8 cellular contexts compared by ENCODE assay signal in the genomic region with DNA sequence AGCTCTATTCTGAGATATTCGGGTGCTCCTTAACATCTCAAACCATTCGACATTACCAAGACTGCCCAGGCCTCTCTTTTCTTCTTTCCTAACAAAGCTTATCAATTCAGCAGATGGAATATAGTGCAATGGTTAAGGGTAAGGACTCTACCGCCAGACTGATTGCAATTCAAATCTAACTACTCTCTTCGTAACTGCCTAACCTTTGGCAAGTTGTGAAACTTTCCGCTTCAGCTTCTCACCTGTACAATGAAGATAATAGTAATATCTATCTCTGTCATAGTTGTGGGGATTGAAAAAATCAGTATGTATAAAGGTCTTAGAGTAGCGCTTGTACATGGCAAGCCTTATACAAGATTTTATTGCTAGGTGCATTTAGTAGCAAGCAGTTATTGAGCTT. TPM values are rescaled to one million over a fixed set of nuclear protein-coding genes. Genes with fewer than 3 reads are reported as not detected.
DNase-seq lines count a peak whose midpoint lies in the region; ATAC-seq and TF ChIP-seq lines count a peak whose summit lies in the region.

No MANE protein-coding gene starts in this region.

- H4K91ac ChIP-seq in trophoblast cell (ENCODE audit: low read depth, low read length): no peak overlapping the region

- H4K12ac ChIP-seq in trophoblast cell (ENCODE audit: low read depth, low read length): no peak overlapping the region

- H2AK5ac ChIP-seq in trophoblast cell (ENCODE audit: low read length): no peak overlapping the region

- H2BK12ac ChIP-seq in trophoblast cell (ENCODE audit: low read length): no peak overlapping the region

- no peak overlapping the region for H2BK5ac ChIP-seq in trophoblast cell (ENCODE audit: low read depth, low read length, poor library complexity)

- H3K18ac ChIP-seq in trophoblast cell (ENCODE audit: low read length): no peak overlapping the region

- DNase-seq in GM06990 (ENCODE audit: extremely low read depth, insufficient read length) (no peak), NCI-H69 (lab: John Stamatoyannopoulos, UW) (peak; percentile 21), epithelial cell of prostate (ENCODE audit: low read depth, low spot score) (no peak), trophoblast cell (peak in 1 of 2 donors; percentile 24), HPDE6-E6E7 (ENCODE audit: extremely low spot score) (no peak), DMS114 treated with DMSO at 0.1 percent for 48 hours (lab: John Stamatoyannopoulos, UW; ENCODE audit: unreplicated experiment) (no peak), SHP77 (lab: John Stamatoyannopoulos, UW) (no peak)

- WGBS in trophoblast cell (ENCODE audit: extremely low coverage, insufficient coverage, insufficient read length): no CpG with 5 or more reads among the region's 6 CpGs

- H3K79me2 ChIP-seq in trophoblast cell (ENCODE audit: control insufficient read depth, insufficient read depth, low read length, poor library complexity): peaks cover 5% of the 10 kb centered on the region

- H3K36me3 ChIP-seq in GM06990 (ENCODE audit: control insufficient read depth, insufficient read depth, low read length): no peaks in the 10 kb centered on the region
- H3K36me3 ChIP-seq in trophoblast cell (ENCODE audit: control insufficient read depth in 1 of 2, insufficient read depth in 2 of 2, low read length in 2 of 2): no peaks in the 10 kb centered on the region

- peaks cover 8% of the 10 kb centered on the region for H3K79me1 ChIP-seq in trophoblast cell (ENCODE audit: low read length)

- no peak for ATAC-seq in HG02571 (IDR thresholded peaks at IDR 0.05; ENCODE audit: unreplicated experiment)

- no peak overlapping the region for H2BK120ac ChIP-seq in trophoblast cell (ENCODE audit: insufficient read depth, low read length, poor library complexity)

- no peaks in the 10 kb centered on the region for H3K9me3 ChIP-seq in trophoblast cell (ENCODE audit: insufficient read depth, low read depth, low read length)

- H3K4me1 ChIP-seq in trophoblast cell (ENCODE audit: control insufficient read depth in 1 of 2, insufficient read depth in 2 of 2, low read length in 2 of 2): peaks cover 0 to 2% of the 10 kb centered on the region in 2 experiments

- no peak for TF ChIP-seq CTCF in GM06990 (IDR thresholded peaks at IDR 0.05; ENCODE audit: insufficient read depth, low read length, poor library complexity, severe bottlenecking)

- H3K23ac ChIP-seq in trophoblast cell (ENCODE audit: low read length): no peak overlapping the region

- H3K4me3 ChIP-seq in GM06990 (replicated peaks; ENCODE audit: low read depth, low read length): peak overlapping the region; percentile 95
- no peak overlapping the region for H3K4me3 ChIP-seq in trophoblast cell (ENCODE audit: low read depth, low read length)

- H3K9ac ChIP-seq in trophoblast cell (ENCODE audit: low read length): no peak overlapping the region

- H3K4ac ChIP-seq in trophoblast cell (ENCODE audit: low read depth, low read length): no peak overlapping the region

- no peak overlapping the region for H2AFZ ChIP-seq in trophoblast cell (ENCODE audit: insufficient read depth, low read length, poor library complexity)

- H3K27me3 ChIP-seq in GM06990 (replicated peaks; ENCODE audit: control insufficient read depth, insufficient read depth, low read length) (no peaks in the 10 kb centered on the region), trophoblast cell (ENCODE audit: insufficient read depth, low read length) (no peaks in the 10 kb centered on the region)

- no peak overlapping the region for H3K14ac ChIP-seq in trophoblast cell (ENCODE audit: low read length)

- no peak overlapping the region for H4K8ac ChIP-seq in trophoblast cell (ENCODE audit: low read depth, low read length)

- H3K4me2 ChIP-seq in trophoblast cell (ENCODE audit: low read length): peak overlapping the region; percentile 100

- H3K27ac ChIP-seq in epithelial cell of prostate (peak overlapping the region; percentile 79), trophoblast cell (ENCODE audit: low read depth, low read length) (no peak overlapping the region)

RNA-seq across cellular contexts. Expression of a gene that starts 1.0 kb away (rescaled TPM):
- 27.2 and 29.9 TPM in 2 replicates for polyA plus RNA-seq in trophoblast cell (2013)

RNA-seq across cellular contexts. Expression of a gene that starts 1.5 kb away (rescaled TPM):
- 6.0 and 6.1 TPM in 2 replicates for polyA plus RNA-seq in trophoblast cell (2013)
